In the genomic region with DNA sequence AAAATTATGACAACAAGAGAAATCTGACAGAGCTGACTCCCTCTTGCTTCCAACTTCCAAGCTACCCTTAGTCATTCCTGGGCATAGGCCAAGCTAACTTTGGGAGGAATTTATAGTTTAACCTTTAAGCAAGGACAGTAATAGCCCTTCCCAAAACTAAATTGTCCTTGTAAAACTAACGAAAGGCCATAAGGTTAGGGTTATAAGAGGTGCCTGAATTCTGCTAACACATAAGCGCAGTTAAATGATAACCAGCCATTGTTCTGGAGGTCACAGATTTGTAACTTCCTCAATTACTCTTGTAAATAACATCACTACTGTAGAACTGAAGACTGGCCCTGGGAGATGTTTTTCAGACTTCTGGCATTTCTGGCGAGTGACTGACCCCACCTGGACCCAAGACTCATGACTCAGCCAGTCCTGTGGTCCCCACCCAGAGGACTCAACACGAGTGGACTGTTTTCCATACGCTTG, we compare ENCODE assay signal across 1 cellular context.
TF ChIP-seq lines count a peak whose summit lies in the region.

No MANE protein-coding gene starts in this region.

TF ChIP-seq in WTC11, 78 proteins besides CTCF, POLR2A, EP300 and RAD21 (continued from another document):
- no peak for TF ChIP-seq ZNF532 (CRISPR knock-in tag; IDR thresholded peaks at IDR 0.05; ENCODE audit: borderline replicate concordance)
- no peak for TF ChIP-seq SMAD3 (CRISPR knock-in tag; IDR thresholded peaks at IDR 0.05; ENCODE audit: borderline replicate concordance)
- TF ChIP-seq GRHL2 (CRISPR knock-in tag; IDR thresholded peaks at IDR 0.05; ENCODE audit: insufficient replicate concordance, severe bottlenecking) = no peak
